ENCODE assay signal across 18 cellular contexts in genomic region chr10:4215485-4215884, GRCh38.
"Had no signal": no experiment of that assay in that cellular context is flagged by ENCODE, and none has a peak within 500 bp of the region (broad histone marks: within the 10 kb centered on the region; RNA-seq: fewer than 3 reads in every experiment).

No MANE protein-coding gene starts in this region.

- H3K27ac Mint-ChIP-seq: activated CD4-positive, alpha-beta memory T cell treated with anti-CD3 and anti-CD28 coated beads for 36 hours; memory B cell; stimulated activated naive CD8-positive, alpha-beta T cell treated with anti-CD3 and anti-CD28 coated beads, Interleukin-15, Interleukin-2, amounts not matched to agents 100 ng/mL and 50 ng/mL, for 24 hours; T-helper 17 cell had no signal

- H3K36me3 Mint-ChIP-seq: activated CD4-positive, alpha-beta memory T cell treated with anti-CD3 and anti-CD28 coated beads for 36 hours; memory B cell had no signal

- ATAC-seq: gastroesophageal sphincter, T-helper 17 cell had no signal

- H3K4me3 ChIP-seq: adrenal gland, gastroesophageal sphincter, left ventricle myocardium inferior, ovary, testis had no signal

- DNase-seq: activated CD4-positive, alpha-beta memory T cell treated with anti-CD3 and anti-CD28 coated beads for 36 hours; activated CD4-positive, CD25-positive, alpha-beta regulatory T cell; activated gamma-delta T cell treated with Interleukin-2 at 50 U/mL for 16 hours; activated T-cell treated with anti-CD3 and anti-CD28 coated beads, Interleukin-2, amount 50 U/mL, for 48 hours; adrenal gland; caudate nucleus; cortex of kidney; effector CD8-positive, alpha-beta T cell; left ventricle myocardium inferior; ovary; stimulated activated CD4-positive, alpha-beta T cell treated with anti-CD3 and anti-CD28 coated beads, Interleukin-4, amount 100 ng/mL, for 1 hour; stimulated activated CD8-positive, alpha-beta memory T cell treated with anti-CD3 and anti-CD28 coated beads, Interleukin-4, amount 100 ng/mL, for 48 hours; T-helper 17 cell; testis had no signal

- H3K4me3 Mint-ChIP-seq: activated CD4-positive, alpha-beta memory T cell treated with anti-CD3 and anti-CD28 coated beads for 36 hours; memory B cell; neural crest cell; stimulated activated naive CD8-positive, alpha-beta T cell treated with anti-CD3 and anti-CD28 coated beads, Interleukin-15, Interleukin-2, amounts not matched to agents 100 ng/mL and 50 ng/mL, for 24 hours; T-helper 17 cell had no signal

- H3K9me3 Mint-ChIP-seq: activated CD4-positive, alpha-beta memory T cell treated with anti-CD3 and anti-CD28 coated beads for 36 hours; neural crest cell had no signal

- H3K27me3 Mint-ChIP-seq: activated CD4-positive, alpha-beta memory T cell treated with anti-CD3 and anti-CD28 coated beads for 36 hours; T-helper 17 cell had no signal
